In the genomic region with DNA sequence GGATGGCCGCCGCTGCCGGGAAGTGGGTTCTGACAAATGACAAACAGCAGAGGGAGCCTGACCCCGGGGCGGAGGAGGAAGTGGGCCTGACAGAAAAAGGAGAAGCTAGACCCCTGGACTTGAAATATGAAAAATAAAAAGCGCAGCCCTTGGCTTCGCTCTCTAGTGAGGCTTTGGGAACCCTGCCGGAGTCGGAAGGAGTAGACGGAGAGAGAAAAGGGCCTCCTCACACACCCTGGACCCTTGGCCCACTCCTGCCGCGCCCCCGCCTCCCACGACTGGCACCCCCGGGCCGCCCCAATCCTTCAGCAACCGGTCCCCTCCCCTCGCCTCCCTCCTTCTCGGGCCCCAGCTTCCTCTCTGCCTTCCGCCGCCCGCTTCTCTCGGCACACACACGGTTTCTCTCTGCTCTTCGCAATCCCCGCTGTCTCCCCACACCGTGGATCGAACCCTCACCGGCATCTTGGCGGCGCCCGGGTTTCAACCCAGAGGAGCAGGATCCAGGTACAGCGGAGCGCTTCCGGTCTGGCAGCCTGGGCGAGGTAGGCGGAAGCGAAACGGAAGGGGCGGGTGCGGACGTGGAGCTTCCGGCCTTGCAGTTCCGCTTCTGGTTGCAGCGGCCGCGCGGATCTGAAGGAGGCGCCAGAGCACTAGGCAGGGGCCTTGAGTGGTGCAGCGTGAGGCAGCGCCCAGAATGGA, we compare ENCODE assay signal across 1 cellular context.
TF ChIP-seq lines count a peak whose summit lies in the region.

A gene (minus strand): TSS at position 539 of the 699 bp plus-strand sequence. CDS start 77 bp downstream, at position 462.

TF ChIP-seq in K562, 482 proteins besides CTCF, POLR2A, EP300 and RAD21 (continued from another document and continues in another):
- TF ChIP-seq, protein P1, sequence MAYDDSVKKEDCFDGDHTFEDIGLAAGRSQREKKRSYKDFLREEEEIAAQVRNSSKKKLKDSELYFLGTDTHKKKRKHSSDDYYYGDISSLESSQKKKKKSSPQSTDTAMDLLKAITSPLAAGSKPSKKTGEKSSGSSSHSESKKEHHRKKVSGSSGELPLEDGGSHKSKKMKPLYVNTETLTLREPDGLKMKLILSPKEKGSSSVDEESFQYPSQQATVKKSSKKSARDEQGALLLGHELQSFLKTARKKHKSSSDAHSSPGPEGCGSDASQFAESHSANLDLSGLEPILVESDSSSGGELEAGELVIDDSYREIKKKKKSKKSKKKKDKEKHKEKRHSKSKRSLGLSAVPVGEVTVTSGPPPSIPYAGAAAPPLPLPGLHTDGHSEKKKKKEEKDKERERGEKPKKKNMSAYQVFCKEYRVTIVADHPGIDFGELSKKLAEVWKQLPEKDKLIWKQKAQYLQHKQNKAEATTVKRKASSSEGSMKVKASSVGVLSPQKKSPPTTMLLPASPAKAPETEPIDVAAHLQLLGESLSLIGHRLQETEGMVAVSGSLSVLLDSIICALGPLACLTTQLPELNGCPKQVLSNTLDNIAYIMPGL (CRISPR knock-in tag; IDR thresholded peaks at IDR 0.05) = 0 out of 2 replicates have a peak, but pooled peaks have one; percentile 69
- TF ChIP-seq, protein P2, sequence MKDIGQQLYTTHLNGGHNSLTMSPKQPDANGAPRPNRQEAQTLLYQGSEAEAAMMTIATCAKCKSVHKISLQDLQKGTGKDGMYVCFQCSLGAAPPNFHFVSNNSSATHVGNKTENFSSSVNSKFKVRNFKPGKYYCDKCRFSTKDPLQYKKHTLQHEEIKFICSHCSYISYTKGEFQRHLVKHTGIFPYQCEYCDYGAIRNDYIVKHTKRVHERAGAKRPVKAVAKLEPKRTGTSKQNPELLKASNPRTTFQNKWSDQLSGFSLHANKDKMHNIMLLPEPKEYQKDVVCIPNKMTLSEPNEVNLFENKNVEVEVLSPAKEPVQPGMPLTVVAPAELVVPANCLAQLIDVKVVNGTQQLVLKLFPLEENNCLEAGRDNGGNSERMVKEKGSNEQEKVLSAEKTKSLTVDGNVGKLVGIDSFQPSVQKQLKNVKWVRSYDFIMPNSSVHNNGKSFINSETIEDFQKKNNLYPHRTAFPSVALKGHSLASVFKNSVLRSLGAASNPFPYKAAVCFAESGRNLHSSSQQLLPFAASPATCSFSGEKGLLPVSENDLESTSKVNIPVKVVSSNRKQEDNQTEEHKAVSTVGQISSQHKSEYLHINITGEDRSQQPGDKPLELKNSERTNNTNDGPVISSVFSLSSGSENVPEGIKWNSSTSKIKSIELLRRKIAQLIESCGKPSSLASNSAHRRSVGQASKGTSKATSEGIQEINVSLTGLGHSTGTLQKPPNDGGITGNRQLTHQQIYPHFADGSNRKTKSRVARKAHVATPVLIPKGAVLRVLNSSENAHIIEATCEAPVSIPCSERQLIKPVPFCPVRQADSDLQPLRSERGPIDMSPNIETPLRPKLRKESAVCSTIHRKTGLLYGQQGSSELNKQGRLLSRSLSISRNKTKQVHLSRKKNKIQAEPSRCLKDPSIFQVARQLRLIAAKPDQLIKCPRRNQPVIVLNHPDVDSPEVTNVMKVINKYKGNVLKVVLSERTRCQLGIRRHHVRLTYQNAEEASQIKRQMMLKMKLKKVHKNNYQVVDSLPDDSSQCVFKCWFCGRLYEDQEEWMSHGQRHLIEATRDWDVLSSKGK (CRISPR knock-in tag; IDR thresholded peaks at IDR 0.05) = no peak
- TF ChIP-seq NFIX (CRISPR knock-in tag; IDR thresholded peaks at IDR 0.05; ENCODE audit: low read depth) = no peak
- TF ChIP-seq GTF2E2 (tag; IDR thresholded peaks at IDR 0.05) = peak; percentile 79; the same call in 1 of the 2 replicates
- TF ChIP-seq, protein P3, sequence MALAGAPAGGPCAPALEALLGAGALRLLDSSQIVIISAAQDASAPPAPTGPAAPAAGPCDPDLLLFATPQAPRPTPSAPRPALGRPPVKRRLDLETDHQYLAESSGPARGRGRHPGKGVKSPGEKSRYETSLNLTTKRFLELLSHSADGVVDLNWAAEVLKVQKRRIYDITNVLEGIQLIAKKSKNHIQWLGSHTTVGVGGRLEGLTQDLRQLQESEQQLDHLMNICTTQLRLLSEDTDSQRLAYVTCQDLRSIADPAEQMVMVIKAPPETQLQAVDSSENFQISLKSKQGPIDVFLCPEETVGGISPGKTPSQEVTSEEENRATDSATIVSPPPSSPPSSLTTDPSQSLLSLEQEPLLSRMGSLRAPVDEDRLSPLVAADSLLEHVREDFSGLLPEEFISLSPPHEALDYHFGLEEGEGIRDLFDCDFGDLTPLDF (CRISPR knock-in tag; IDR thresholded peaks at IDR 0.05) = peak; percentile 72; the same call in 1 of the 2 replicates
- TF ChIP-seq MED1 (CRISPR knock-in tag; IDR thresholded peaks at IDR 0.05; ENCODE audit: borderline replicate concordance) = no peak
- TF ChIP-seq TAF15 (IDR thresholded peaks at IDR 0.05; ENCODE audit: low read depth, low read length) = no peak
- TF ChIP-seq KDM1A (IDR thresholded peaks at IDR 0.05) = no peak
- peak; percentile 78 for TF ChIP-seq HDAC2 (IDR thresholded peaks at IDR 0.05)
- TF ChIP-seq SAFB2 (IDR thresholded peaks at IDR 0.05; ENCODE audit: borderline replicate concordance, low read depth, low read length, severe bottlenecking) = no peak
- TF ChIP-seq CREBBP (IDR thresholded peaks at IDR 0.05; ENCODE audit: low read depth, low read length) = no peak
- no peak; the same call in 1 of the 2 replicates for TF ChIP-seq ZBTB17 (CRISPR knock-in tag; IDR thresholded peaks at IDR 0.05)
- TF ChIP-seq, protein P4, sequence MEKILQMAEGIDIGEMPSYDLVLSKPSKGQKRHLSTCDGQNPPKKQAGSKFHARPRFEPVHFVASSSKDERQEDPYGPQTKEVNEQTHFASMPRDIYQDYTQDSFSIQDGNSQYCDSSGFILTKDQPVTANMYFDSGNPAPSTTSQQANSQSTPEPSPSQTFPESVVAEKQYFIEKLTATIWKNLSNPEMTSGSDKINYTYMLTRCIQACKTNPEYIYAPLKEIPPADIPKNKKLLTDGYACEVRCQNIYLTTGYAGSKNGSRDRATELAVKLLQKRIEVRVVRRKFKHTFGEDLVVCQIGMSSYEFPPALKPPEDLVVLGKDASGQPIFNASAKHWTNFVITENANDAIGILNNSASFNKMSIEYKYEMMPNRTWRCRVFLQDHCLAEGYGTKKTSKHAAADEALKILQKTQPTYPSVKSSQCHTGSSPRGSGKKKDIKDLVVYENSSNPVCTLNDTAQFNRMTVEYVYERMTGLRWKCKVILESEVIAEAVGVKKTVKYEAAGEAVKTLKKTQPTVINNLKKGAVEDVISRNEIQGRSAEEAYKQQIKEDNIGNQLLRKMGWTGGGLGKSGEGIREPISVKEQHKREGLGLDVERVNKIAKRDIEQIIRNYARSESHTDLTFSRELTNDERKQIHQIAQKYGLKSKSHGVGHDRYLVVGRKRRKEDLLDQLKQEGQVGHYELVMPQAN (IDR thresholded peaks at IDR 0.05; ENCODE audit: borderline replicate concordance) = peak; percentile 94
- no peak for TF ChIP-seq ZNF165 (CRISPR knock-in tag; IDR thresholded peaks at IDR 0.05; ENCODE audit: borderline replicate concordance)
- peak; percentile 15 to 62; a peak in 1 of 4 replicates for TF ChIP-seq RCOR1 (IDR thresholded peaks at IDR 0.05; ENCODE audit: borderline replicate concordance in 1 of 2, low read depth in 2 of 2, low read length in 2 of 2)
- TF ChIP-seq, protein P5, sequence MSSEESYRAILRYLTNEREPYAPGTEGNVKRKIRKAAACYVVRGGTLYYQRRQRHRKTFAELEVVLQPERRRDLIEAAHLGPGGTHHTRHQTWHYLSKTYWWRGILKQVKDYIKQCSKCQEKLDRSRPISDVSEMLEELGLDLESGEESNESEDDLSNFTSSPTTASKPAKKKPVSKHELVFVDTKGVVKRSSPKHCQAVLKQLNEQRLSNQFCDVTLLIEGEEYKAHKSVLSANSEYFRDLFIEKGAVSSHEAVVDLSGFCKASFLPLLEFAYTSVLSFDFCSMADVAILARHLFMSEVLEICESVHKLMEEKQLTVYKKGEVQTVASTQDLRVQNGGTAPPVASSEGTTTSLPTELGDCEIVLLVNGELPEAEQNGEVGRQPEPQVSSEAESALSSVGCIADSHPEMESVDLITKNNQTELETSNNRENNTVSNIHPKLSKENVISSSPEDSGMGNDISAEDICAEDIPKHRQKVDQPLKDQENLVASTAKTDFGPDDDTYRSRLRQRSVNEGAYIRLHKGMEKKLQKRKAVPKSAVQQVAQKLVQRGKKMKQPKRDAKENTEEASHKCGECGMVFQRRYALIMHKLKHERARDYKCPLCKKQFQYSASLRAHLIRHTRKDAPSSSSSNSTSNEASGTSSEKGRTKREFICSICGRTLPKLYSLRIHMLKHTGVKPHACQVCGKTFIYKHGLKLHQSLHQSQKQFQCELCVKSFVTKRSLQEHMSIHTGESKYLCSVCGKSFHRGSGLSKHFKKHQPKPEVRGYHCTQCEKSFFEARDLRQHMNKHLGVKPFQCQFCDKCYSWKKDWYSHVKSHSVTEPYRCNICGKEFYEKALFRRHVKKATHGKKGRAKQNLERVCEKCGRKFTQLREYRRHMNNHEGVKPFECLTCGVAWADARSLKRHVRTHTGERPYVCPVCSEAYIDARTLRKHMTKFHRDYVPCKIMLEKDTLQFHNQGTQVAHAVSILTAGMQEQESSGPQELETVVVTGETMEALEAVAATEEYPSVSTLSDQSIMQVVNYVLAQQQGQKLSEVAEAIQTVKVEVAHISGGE (CRISPR knock-in tag; IDR thresholded peaks at IDR 0.05) = peak in 2 of 3 experiments; percentile 62 to 91; a peak in 3 of 6 replicates
- TF ChIP-seq, protein P6, sequence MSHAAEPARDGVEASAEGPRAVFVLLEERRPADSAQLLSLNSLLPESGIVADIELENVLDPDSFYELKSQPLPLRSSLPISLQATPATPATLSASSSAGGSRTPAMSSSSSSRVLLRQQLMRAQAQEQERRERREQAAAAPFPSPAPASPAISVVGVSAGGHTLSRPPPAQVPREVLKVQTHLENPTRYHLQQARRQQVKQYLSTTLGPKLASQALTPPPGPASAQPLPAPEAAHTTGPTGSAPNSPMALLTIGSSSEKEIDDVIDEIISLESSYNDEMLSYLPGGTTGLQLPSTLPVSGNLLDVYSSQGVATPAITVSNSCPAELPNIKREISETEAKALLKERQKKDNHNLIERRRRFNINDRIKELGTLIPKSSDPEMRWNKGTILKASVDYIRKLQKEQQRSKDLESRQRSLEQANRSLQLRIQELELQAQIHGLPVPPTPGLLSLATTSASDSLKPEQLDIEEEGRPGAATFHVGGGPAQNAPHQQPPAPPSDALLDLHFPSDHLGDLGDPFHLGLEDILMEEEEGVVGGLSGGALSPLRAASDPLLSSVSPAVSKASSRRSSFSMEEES (CRISPR knock-in tag; IDR thresholded peaks at IDR 0.05) = no peak
- TF ChIP-seq, protein P7, sequence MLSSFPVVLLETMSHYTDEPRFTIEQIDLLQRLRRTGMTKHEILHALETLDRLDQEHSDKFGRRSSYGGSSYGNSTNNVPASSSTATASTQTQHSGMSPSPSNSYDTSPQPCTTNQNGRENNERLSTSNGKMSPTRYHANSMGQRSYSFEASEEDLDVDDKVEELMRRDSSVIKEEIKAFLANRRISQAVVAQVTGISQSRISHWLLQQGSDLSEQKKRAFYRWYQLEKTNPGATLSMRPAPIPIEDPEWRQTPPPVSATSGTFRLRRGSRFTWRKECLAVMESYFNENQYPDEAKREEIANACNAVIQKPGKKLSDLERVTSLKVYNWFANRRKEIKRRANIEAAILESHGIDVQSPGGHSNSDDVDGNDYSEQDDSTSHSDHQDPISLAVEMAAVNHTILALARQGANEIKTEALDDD (IDR thresholded peaks at IDR 0.05) = no peak
- TF ChIP-seq ZNF778 (CRISPR knock-in tag; IDR thresholded peaks at IDR 0.05) = no peak
- TF ChIP-seq FOXA1 (IDR thresholded peaks at IDR 0.05; ENCODE audit: borderline replicate concordance) = no peak
- peak; percentile 63 for TF ChIP-seq NEUROD1 (IDR thresholded peaks at IDR 0.05; ENCODE audit: borderline replicate concordance, low read depth, low read length, partially characterized antibody)
- TF ChIP-seq, protein P8, sequence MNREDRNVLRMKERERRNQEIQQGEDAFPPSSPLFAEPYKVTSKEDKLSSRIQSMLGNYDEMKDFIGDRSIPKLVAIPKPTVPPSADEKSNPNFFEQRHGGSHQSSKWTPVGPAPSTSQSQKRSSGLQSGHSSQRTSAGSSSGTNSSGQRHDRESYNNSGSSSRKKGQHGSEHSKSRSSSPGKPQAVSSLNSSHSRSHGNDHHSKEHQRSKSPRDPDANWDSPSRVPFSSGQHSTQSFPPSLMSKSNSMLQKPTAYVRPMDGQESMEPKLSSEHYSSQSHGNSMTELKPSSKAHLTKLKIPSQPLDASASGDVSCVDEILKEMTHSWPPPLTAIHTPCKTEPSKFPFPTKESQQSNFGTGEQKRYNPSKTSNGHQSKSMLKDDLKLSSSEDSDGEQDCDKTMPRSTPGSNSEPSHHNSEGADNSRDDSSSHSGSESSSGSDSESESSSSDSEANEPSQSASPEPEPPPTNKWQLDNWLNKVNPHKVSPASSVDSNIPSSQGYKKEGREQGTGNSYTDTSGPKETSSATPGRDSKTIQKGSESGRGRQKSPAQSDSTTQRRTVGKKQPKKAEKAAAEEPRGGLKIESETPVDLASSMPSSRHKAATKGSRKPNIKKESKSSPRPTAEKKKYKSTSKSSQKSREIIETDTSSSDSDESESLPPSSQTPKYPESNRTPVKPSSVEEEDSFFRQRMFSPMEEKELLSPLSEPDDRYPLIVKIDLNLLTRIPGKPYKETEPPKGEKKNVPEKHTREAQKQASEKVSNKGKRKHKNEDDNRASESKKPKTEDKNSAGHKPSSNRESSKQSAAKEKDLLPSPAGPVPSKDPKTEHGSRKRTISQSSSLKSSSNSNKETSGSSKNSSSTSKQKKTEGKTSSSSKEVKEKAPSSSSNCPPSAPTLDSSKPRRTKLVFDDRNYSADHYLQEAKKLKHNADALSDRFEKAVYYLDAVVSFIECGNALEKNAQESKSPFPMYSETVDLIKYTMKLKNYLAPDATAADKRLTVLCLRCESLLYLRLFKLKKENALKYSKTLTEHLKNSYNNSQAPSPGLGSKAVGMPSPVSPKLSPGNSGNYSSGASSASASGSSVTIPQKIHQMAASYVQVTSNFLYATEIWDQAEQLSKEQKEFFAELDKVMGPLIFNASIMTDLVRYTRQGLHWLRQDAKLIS (CRISPR knock-in tag; IDR thresholded peaks at IDR 0.05) = peak; percentile 94; the same call in 1 of the 2 replicates
- TF ChIP-seq ZC3H4 (CRISPR knock-in tag; IDR thresholded peaks at IDR 0.05; ENCODE audit: borderline replicate concordance) = no peak
- TF ChIP-seq, protein P9, sequence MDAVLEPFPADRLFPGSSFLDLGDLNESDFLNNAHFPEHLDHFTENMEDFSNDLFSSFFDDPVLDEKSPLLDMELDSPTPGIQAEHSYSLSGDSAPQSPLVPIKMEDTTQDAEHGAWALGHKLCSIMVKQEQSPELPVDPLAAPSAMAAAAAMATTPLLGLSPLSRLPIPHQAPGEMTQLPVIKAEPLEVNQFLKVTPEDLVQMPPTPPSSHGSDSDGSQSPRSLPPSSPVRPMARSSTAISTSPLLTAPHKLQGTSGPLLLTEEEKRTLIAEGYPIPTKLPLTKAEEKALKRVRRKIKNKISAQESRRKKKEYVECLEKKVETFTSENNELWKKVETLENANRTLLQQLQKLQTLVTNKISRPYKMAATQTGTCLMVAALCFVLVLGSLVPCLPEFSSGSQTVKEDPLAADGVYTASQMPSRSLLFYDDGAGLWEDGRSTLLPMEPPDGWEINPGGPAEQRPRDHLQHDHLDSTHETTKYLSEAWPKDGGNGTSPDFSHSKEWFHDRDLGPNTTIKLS (IDR thresholded peaks at IDR 0.05; ENCODE audit: borderline replicate concordance, low read depth) = peak; percentile 98
